In genomic region chr7:94577357-94577756, GRCh38 we compare ENCODE assay signal across 2 cellular contexts.
TF ChIP-seq lines count a peak whose summit lies in the region.

No MANE protein-coding gene starts in this region.

TF ChIP-seq in HepG2, 621 proteins besides CTCF, POLR2A, EP300 and RAD21:
- TF ChIP-seq PHF20 (CRISPR knock-in tag; IDR thresholded peaks at IDR 0.05), result no peak
- no peak for TF ChIP-seq ISX (CRISPR knock-in tag; conservative IDR thresholded peaks at IDR 0.05)
- TF ChIP-seq ZNF563 (CRISPR knock-in tag; IDR thresholded peaks at IDR 0.05), result no peak
- TF ChIP-seq CERS6 (CRISPR knock-in tag; IDR thresholded peaks at IDR 0.05), result no peak
TF ChIP-seq in HepG2: peak in this region for 0.

TF ChIP-seq in WTC11, 78 proteins besides CTCF, POLR2A, EP300 and RAD21:
- no peak for TF ChIP-seq PRRX2 (CRISPR knock-in tag; IDR thresholded peaks at IDR 0.05)
- no peak for TF ChIP-seq JUN (CRISPR knock-in tag; IDR thresholded peaks at IDR 0.05)
- TF ChIP-seq TEAD1 (CRISPR knock-in tag; IDR thresholded peaks at IDR 0.05), result no peak
- TF ChIP-seq ZNF232 (CRISPR knock-in tag; IDR thresholded peaks at IDR 0.05), result no peak
- no peak for TF ChIP-seq ERG (CRISPR knock-in tag; IDR thresholded peaks at IDR 0.05)
